In the genomic region with DNA sequence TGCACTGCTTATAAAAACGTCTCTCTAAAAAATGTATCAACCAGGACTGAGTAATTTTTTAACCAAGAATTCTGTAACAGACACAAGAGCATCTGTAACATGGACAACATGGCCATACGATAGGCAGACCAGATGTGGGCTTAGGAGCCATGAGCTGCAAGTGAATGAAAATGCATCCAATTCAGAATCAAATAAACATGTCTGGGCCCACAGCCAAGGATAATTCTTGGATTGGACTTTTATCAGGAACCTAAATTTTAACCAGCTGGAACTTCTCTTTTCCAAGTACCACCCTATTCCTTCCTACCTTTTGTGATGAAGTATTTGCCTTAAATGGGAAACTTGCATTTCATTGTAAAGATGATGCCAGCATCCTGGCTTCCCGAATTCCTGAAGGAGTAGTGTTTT, we compare ENCODE assay signal across 18 cellular contexts. TPM values are rescaled to one million over a fixed set of nuclear protein-coding genes. Genes with fewer than 3 reads are reported as not detected.
DNase-seq lines count a peak whose midpoint lies in the region; ATAC-seq and TF ChIP-seq lines count a peak whose summit lies in the region.
"Had no signal": no experiment of that assay in that cellular context is flagged by ENCODE, and none has a peak within 500 bp of the region (broad histone marks: within the 10 kb centered on the region; RNA-seq: fewer than 3 reads in every experiment).

No MANE protein-coding gene starts in this region.

- no peak overlapping the region for H3K9ac ChIP-seq in SK-N-SH
- H3K9ac ChIP-seq in smooth muscle cell (ENCODE audit: low read depth) = no peak overlapping the region

- no peak overlapping the region for H3K4me3 ChIP-seq in BJ (ENCODE audit: low read depth, low read length)
- H3K4me3 ChIP-seq in SK-N-SH (ENCODE audit: low read depth in 2 of 2, low read length in 1 of 2) = no peak overlapping the region; a peak in 1 of 4 replicates
- H3K4me3 ChIP-seq in smooth muscle cell = no peak overlapping the region
- H3K4me3 ChIP-seq: body of pancreas, HAP-1, MG63 had no signal

- H3F3A ChIP-seq in SK-N-SH (replicated peaks; ENCODE audit: insufficient read depth) = no peaks in the 10 kb centered on the region
- H3F3A ChIP-seq in smooth muscle cell (ENCODE audit: low read depth) = no peaks in the 10 kb centered on the region

- TF ChIP-seq CTCF in BJ (IDR thresholded peaks at IDR 0.05; ENCODE audit: insufficient read depth, low read depth, low read length) = no peak
- no peak for TF ChIP-seq CTCF in SK-N-SH (IDR thresholded peaks at IDR 0.05)
- TF ChIP-seq CTCF in nephron (IDR thresholded peaks at IDR 0.05; ENCODE audit: unreplicated experiment in 3 of 3) = no peak
- no peak for TF ChIP-seq CTCF in smooth muscle cell (IDR thresholded peaks at IDR 0.05; ENCODE audit: borderline replicate concordance, insufficient read depth, poor library complexity, severe bottlenecking)

- peak overlapping the region; percentile 67 to 82 (median 71) for H3K4me3 Mint-ChIP-seq in nephron

- CTCF ChIA-PET in BJ (lab: Yijun Ruan, JAX) (interaction anchor here (0.9 to 6.2 kb wide), 3 partner anchors 8 to 21 kb away, joined by 3 to 30 read pairs (median 3); no protein-coding TSS in a partner anchor), SK-N-SH (lab: Yijun Ruan, JAX) (interaction anchor here (1.1 to 6.0 kb wide), 10 partner anchors 9 to 165 kb away, joined by 3 to 49 read pairs (median 6); no protein-coding TSS in a partner anchor)

- ATAC-seq in GM18861 (IDR thresholded peaks at IDR 0.05; ENCODE audit: unreplicated experiment) = no peak
- ATAC-seq: body of pancreas, HepG2 had no signal

- no peaks in the 10 kb centered on the region for H3K36me3 Mint-ChIP-seq in nephron (ENCODE audit: low read depth)

- H3K36me3 ChIP-seq in BJ (ENCODE audit: control insufficient read depth, insufficient read depth, low read length) (no peaks in the 10 kb centered on the region), SK-N-SH (replicated peaks in 1 of 2; ENCODE audit: control insufficient read depth in 1 of 2, insufficient read depth in 2 of 2, low read length in 1 of 2) (no peaks in the 10 kb centered on the region), smooth muscle cell (ENCODE audit: low read depth) (no peaks in the 10 kb centered on the region)
- H3K36me3 ChIP-seq: HAP-1, MG63 had no signal

- H3K4me1 ChIP-seq in SK-N-SH (ENCODE audit: control insufficient read depth in 1 of 2, insufficient read depth in 2 of 2, low read depth in 1 of 2, low read length in 1 of 2) (peaks cover 7 to 78% of the 10 kb centered on the region in 2 experiments; a peak in 2 of 4 replicates), smooth muscle cell (ENCODE audit: low read depth) (peaks cover 61% of the 10 kb centered on the region)

- H3K27ac ChIP-seq in SK-N-SH (ENCODE audit: low read depth in 2 of 2, low read length in 1 of 2) = peak overlapping the region in 1 of 2 experiments; percentile 99; a peak in 2 of 4 replicates
- H3K27ac ChIP-seq in smooth muscle cell (ENCODE audit: low read depth) = no peak overlapping the region

- H3K4me2 ChIP-seq in SK-N-SH (no peak overlapping the region), smooth muscle cell (no peak overlapping the region)

- H3K27me3 ChIP-seq in BJ (ENCODE audit: control insufficient read depth, insufficient read depth, low read length) = peaks cover 14% of the 10 kb centered on the region
- no peaks in the 10 kb centered on the region for H3K27me3 ChIP-seq in SK-N-SH (ENCODE audit: insufficient read depth)
- peaks cover 4% of the 10 kb centered on the region for H3K27me3 ChIP-seq in smooth muscle cell (ENCODE audit: low read depth)
- H3K27me3 ChIP-seq: body of pancreas, MG63 had no signal

- WGBS in SK-N-SH (ENCODE audit: low lambda C conversion rate) = 14% methylated on average over 3 of the region's 3 CpGs
- WGBS in smooth muscle cell (ENCODE audit: low lambda C conversion rate) = 30% methylated on average over 3 of the region's 3 CpGs

- DNase-seq in BJ (ENCODE audit: low read depth) (peak; percentile 48), SK-N-SH (peak; percentile 56), fibroblast of gingiva (ENCODE audit: low read depth) (peak; percentile 70), smooth muscle cell (lab: John Stamatoyannopoulos, UW; ENCODE audit: unreplicated experiment) (no peak), NOMO-1 treated with DMSO at 0.1 percent for 48 hours (lab: John Stamatoyannopoulos, UW; ENCODE audit: unreplicated experiment) (no peak), NCI-H748 treated with DMSO at 0.1 percent for 48 hours (lab: John Stamatoyannopoulos, UW) (no peak)
- DNase-seq: activated naive CD4-positive, alpha-beta T cell treated with anti-CD3 and anti-CD28 coated beads, Interleukin-2, amount 50 U/mL, for 16 hours; activated T-cell treated with anti-CD3 and anti-CD28 coated beads for 4 hours; body of pancreas; foreskin melanocyte; MG63; NCI-H187; NCI-H510A; OCI-M1 had no signal

- H4K20me1 ChIP-seq in SK-N-SH (ENCODE audit: insufficient read depth) (no peaks in the 10 kb centered on the region), smooth muscle cell (ENCODE audit: low read depth) (no peaks in the 10 kb centered on the region)

- H3K9me3 Mint-ChIP-seq in nephron = no peaks in the 10 kb centered on the region

- no peaks in the 10 kb centered on the region for H3K9me3 ChIP-seq in SK-N-SH
- H3K9me3 ChIP-seq in smooth muscle cell (replicated peaks; ENCODE audit: low read depth) = no peaks in the 10 kb centered on the region
- H3K9me3 ChIP-seq: body of pancreas, HAP-1, MG63 had no signal

- no peaks in the 10 kb centered on the region for H3K9me2 ChIP-seq in SK-N-SH

- TF ChIP-seq EP300 in SK-N-SH (IDR thresholded peaks at IDR 0.05; ENCODE audit: borderline replicate concordance in 1 of 2, low read depth in 1 of 2, low read length in 1 of 2) = peak in 1 of 2 experiments; percentile 61; a peak in 2 of 4 replicates

- POLR2A ChIA-PET in BJ (lab: Charles Lee) (no interaction called here), SK-N-SH (lab: Yijun Ruan, JAX) (interaction anchor here (1.5 to 2.9 kb wide), 4 partner anchors 9 to 41 kb away, joined by 7 to 31 read pairs (median 10); no protein-coding TSS in a partner anchor)

- H3K27me3 Mint-ChIP-seq in nephron (ENCODE audit: low read depth) = no peaks in the 10 kb centered on the region

- TF ChIP-seq RAD21 in SK-N-SH (IDR thresholded peaks at IDR 0.05; ENCODE audit: low read length) = no peak; the same call in 1 of the 2 replicates

- peak overlapping the region; percentile 99 for H3K27ac Mint-ChIP-seq in nephron

- H3K4me1 Mint-ChIP-seq in nephron = peaks cover 81% of the 10 kb centered on the region

- H3K79me2 ChIP-seq in SK-N-SH (ENCODE audit: insufficient read depth) (no peaks in the 10 kb centered on the region), smooth muscle cell (ENCODE audit: low read depth) (no peaks in the 10 kb centered on the region)

- H2AFZ ChIP-seq in SK-N-SH (ENCODE audit: low read depth) (no peak overlapping the region), smooth muscle cell (ENCODE audit: low read depth) (no peak overlapping the region)

TF ChIP-seq in SK-N-SH, 30 proteins besides CTCF, POLR2A, EP300 and RAD21:
- peak; percentile 61; the same call in 1 of the 2 replicates for TF ChIP-seq FOXJ3 (CRISPR knock-in tag; IDR thresholded peaks at IDR 0.05)
- TF ChIP-seq RXRA (IDR thresholded peaks at IDR 0.05; ENCODE audit: borderline replicate concordance, low read depth) = no peak
- TF ChIP-seq, protein P1, sequence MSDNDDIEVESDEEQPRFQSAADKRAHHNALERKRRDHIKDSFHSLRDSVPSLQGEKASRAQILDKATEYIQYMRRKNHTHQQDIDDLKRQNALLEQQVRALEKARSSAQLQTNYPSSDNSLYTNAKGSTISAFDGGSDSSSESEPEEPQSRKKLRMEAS (IDR thresholded peaks at IDR 0.05; ENCODE audit: low read depth) = no peak
- peak; percentile 70 for TF ChIP-seq TCF12 (IDR thresholded peaks at IDR 0.05)
- peak; percentile 75; the same call in 1 of the 2 replicates for TF ChIP-seq MXI1 (IDR thresholded peaks at IDR 0.05; ENCODE audit: low read depth, low read length)
- TF ChIP-seq TAF1 (IDR thresholded peaks at IDR 0.05; ENCODE audit: borderline replicate concordance, low read depth, low read length) = no peak
- TF ChIP-seq, protein P2, sequence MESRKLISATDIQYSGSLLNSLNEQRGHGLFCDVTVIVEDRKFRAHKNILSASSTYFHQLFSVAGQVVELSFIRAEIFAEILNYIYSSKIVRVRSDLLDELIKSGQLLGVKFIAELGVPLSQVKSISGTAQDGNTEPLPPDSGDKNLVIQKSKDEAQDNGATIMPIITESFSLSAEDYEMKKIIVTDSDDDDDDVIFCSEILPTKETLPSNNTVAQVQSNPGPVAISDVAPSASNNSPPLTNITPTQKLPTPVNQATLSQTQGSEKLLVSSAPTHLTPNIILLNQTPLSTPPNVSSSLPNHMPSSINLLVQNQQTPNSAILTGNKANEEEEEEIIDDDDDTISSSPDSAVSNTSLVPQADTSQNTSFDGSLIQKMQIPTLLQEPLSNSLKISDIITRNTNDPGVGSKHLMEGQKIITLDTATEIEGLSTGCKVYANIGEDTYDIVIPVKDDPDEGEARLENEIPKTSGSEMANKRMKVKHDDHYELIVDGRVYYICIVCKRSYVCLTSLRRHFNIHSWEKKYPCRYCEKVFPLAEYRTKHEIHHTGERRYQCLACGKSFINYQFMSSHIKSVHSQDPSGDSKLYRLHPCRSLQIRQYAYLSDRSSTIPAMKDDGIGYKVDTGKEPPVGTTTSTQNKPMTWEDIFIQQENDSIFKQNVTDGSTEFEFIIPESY (IDR thresholded peaks at IDR 0.05; ENCODE audit: borderline replicate concordance, low read depth) = no peak
- peak; percentile 32; the same call in 1 of the 2 replicates for TF ChIP-seq NFIC (IDR thresholded peaks at IDR 0.05; ENCODE audit: borderline replicate concordance)
- peak; percentile 4 for TF ChIP-seq CHD2 (IDR thresholded peaks at IDR 0.05; ENCODE audit: low read length, partially characterized antibody)
- peak; percentile 66 for TF ChIP-seq RCOR1 (IDR thresholded peaks at IDR 0.05; ENCODE audit: low read length)

RNA-seq across cellular contexts. Expression of gene IL17RD, which starts 4.0 kb away (rescaled TPM):
- polyA plus RNA-seq in BJ (2011; rRNA removed) (0.40 and 0.60 TPM in 2 replicates), SK-N-SH (2012; rRNA removed) (2.4 and 3.6 TPM in 2 replicates), smooth muscle cell (0.59 and 1.2 TPM in 2 replicates)
- 0.57 TPM in 2 replicates for polyA minus RNA-seq in BJ (2011; rRNA and poly(A)+ RNA removed)
- 3.4 and 4.5 TPM in 2 replicates for polyA plus RNA-seq in SK-N-SH (2012; cell fraction: cytosol; rRNA removed)
- 2.5 TPM in 2 replicates for polyA plus RNA-seq in SK-N-SH (2012; cell fraction: nucleus; rRNA removed)
- total RNA-seq in smooth muscle cell = 1.9 TPM in 2 replicates

RNA-seq across cellular contexts. Expression of gene HESX1, which starts 38.6 kb away (rescaled TPM):
- polyA plus RNA-seq in BJ (2011; rRNA removed) = 0.25 and 0.40 TPM in 2 replicates
- polyA minus RNA-seq in BJ (2011; rRNA and poly(A)+ RNA removed) = not detected in 2 replicates
- 1.2 and 2.5 TPM in 2 replicates for polyA plus RNA-seq in SK-N-SH (2012; rRNA removed)
- 1.0 and 1.8 TPM in 2 replicates for polyA plus RNA-seq in SK-N-SH (2012; cell fraction: cytosol; rRNA removed)
- 5.0 and 5.2 TPM in 2 replicates for polyA plus RNA-seq in SK-N-SH (2012; cell fraction: nucleus; rRNA removed)
- total RNA-seq in smooth muscle cell = 2.1 TPM in 1 of 2 replicates, not detected in the other
- 0.43 TPM in 1 of 2 replicates, not detected in the other for polyA plus RNA-seq in smooth muscle cell
- total RNA-seq: body of pancreas had no signal

Comparison
In these comparisons a context has a peak if more than half of its experiments do, and no peak if none do; other contexts are left out.
1. DNase-seq: peak in BJ (single experiment), SK-N-SH (single experiment) and fibroblast of gingiva (single experiment); none in smooth muscle cell (single experiment), NOMO-1 treated with DMSO at 0.1 percent for 48 hours (single experiment) and NCI-H748 treated with DMSO at 0.1 percent for 48 hours (single experiment).